8 cellular contexts compared by ENCODE assay signal in genomic region chr1:54153548-54154439, GRCh38. TPM values are rescaled to one million over a fixed set of nuclear protein-coding genes. Genes with fewer than 3 reads are reported as not detected.
DNase-seq lines count a peak whose midpoint lies in the region; ATAC-seq, FAIRE-seq and TF ChIP-seq lines count a peak whose summit lies in the region.

No MANE protein-coding gene starts in this region.

- H3K36me3 ChIP-seq in IMR-90 (ENCODE audit: control insufficient read depth, insufficient read depth, low read length) (no peaks in the 10 kb centered on the region), WERI-Rb-1 (no peaks in the 10 kb centered on the region), thyroid gland (no peaks in the 10 kb centered on the region)

- in situ Hi-C loops in IMR-90 (cut with MboI; ENCODE audit: low sequenced_read_pairs): no loop called here

- DNase-seq in IMR-90: peak; percentile 65
- DNase-seq in WERI-Rb-1: peak; percentile 59
- DNase-seq in iPS-NIHi11 (ENCODE audit: low spot score): peak; percentile 74
- DNase-seq in thyroid gland: peak; percentile 61 to 71
- DNase-seq in GM10266 (ENCODE audit: extremely low spot score): no peak
- no peak for DNase-seq in frontal cortex (ENCODE audit: low spot score in 2 of 2)
- DNase-seq in SHP77 treated with DMSO at 0.1 percent for 48 hours (lab: John Stamatoyannopoulos, UW): no peak

- TF ChIP-seq RAD21 in IMR-90 (IDR thresholded peaks at IDR 0.05; ENCODE audit: low read length): no peak

- H3K56ac ChIP-seq in IMR-90 (ENCODE audit: extremely low read depth, insufficient read depth, low read length): no peak overlapping the region

- H2BK20ac ChIP-seq in IMR-90 (ENCODE audit: low read depth, low read length): no peak overlapping the region

- H3K27me3 ChIP-seq in IMR-90 (ENCODE audit: control insufficient read depth, insufficient read depth, low read length) (peaks cover 2% of the 10 kb centered on the region; the same call in 1 of the 2 replicates), WERI-Rb-1 (ENCODE audit: insufficient read depth, low read depth, severe bottlenecking) (no peaks in the 10 kb centered on the region), thyroid gland (no peaks in the 10 kb centered on the region)

- no peak overlapping the region for H2BK120ac ChIP-seq in IMR-90 (ENCODE audit: low read depth, low read length)

- H2AK9ac ChIP-seq in IMR-90 (replicated peaks; ENCODE audit: low read depth, low read length, poor library complexity): peak overlapping the region; percentile 60

- H3K27ac ChIP-seq in IMR-90 (ENCODE audit: insufficient read depth, low read length) (no peak overlapping the region), WERI-Rb-1 (no peak overlapping the region), thyroid gland (no peak overlapping the region)

- peak overlapping the region; percentile 73 for H2AFZ ChIP-seq in IMR-90 (replicated peaks; ENCODE audit: low read length, poor library complexity)

- no peak overlapping the region for H3K4me2 ChIP-seq in IMR-90 (ENCODE audit: low read depth, low read length)

- TF ChIP-seq POLR2A in IMR-90 (IDR thresholded peaks at IDR 0.05; ENCODE audit: low read depth, low read length): no peak
- no peak for TF ChIP-seq POLR2A in thyroid gland (IDR thresholded peaks at IDR 0.05)

- H2BK5ac ChIP-seq in IMR-90 (ENCODE audit: low read depth, low read length, poor library complexity, severe bottlenecking): no peak overlapping the region

- no TSS peak for BruUV-seq in IMR-90 (replicated peaks; lab: Mats Ljungman, UMichigan)

- no peaks in the 10 kb centered on the region for H3K79me1 ChIP-seq in IMR-90 (ENCODE audit: low read depth in 1 of 2, low read length in 2 of 2)

- H3K9me1 ChIP-seq in IMR-90 (ENCODE audit: insufficient read depth, low read length): peaks cover 6% of the 10 kb centered on the region; the same call in 1 of the 2 replicates

- intact Hi-C loops in IMR-90 (cut with micrococcal nuclease) (no loop called here), thyroid gland (cut with DNase I) (no loop called here)

- FAIRE-seq in frontal cortex (lab: Jason Lieb, UNC): no peak

- H3K9me3 ChIP-seq in IMR-90 (ENCODE audit: control insufficient read depth, insufficient read depth, low read length) (no peaks in the 10 kb centered on the region), WERI-Rb-1 (ENCODE audit: severe bottlenecking) (no peaks in the 10 kb centered on the region), thyroid gland (no peaks in the 10 kb centered on the region)

- H3K18ac ChIP-seq in IMR-90 (ENCODE audit: low read depth, low read length): no peak overlapping the region

- no peak overlapping the region for H3K4ac ChIP-seq in IMR-90 (ENCODE audit: low read depth, low read length)

- dilution Hi-C loops in IMR-90 (cut with HindIII; ENCODE audit: low sequenced_read_pairs, unreplicated experiment): no loop called here

- H3K14ac ChIP-seq in IMR-90 (replicated peaks; ENCODE audit: low read depth, low read length): no peak overlapping the region

- no peak overlapping the region for H2AK5ac ChIP-seq in IMR-90 (ENCODE audit: low read depth, low read length)

- CTCF ChIA-PET in IMR-90 (lab: Yijun Ruan, JAX): no interaction called here

- no peak overlapping the region for H4K8ac ChIP-seq in IMR-90 (ENCODE audit: low read depth in 2 of 2, low read length in 2 of 2)

- H3K4me1 ChIP-seq in IMR-90 (ENCODE audit: control insufficient read depth, insufficient read depth, low read length) (peaks cover 6% of the 10 kb centered on the region), thyroid gland (no peaks in the 10 kb centered on the region)

- no peak overlapping the region for H3K4me3 ChIP-seq in IMR-90 (ENCODE audit: insufficient read depth, low read depth, low read length)
- H3K4me3 ChIP-seq in WERI-Rb-1 (ENCODE audit: low read depth, low read length): no peak overlapping the region
- no peak overlapping the region for H3K4me3 ChIP-seq in thyroid gland (replicated peaks in 1 of 3)

- H3K23ac ChIP-seq in IMR-90 (ENCODE audit: low read depth, low read length): no peak overlapping the region

- no peak overlapping the region for H2BK15ac ChIP-seq in IMR-90 (ENCODE audit: low read depth, low read length)

- ATAC-seq in IMR-90 (ENCODE audit: low read depth) (peak; percentile 90), GM18858 (IDR thresholded peaks at IDR 0.05; ENCODE audit: unreplicated experiment) (no peak)

- POLR2A ChIA-PET in IMR-90 (lab: Charles Lee; ENCODE audit: unreplicated experiment): no interaction called here

- no peak overlapping the region for H4K91ac ChIP-seq in IMR-90 (ENCODE audit: insufficient read depth, low read depth, low read length)

- no peaks in the 10 kb centered on the region for H4K20me1 ChIP-seq in IMR-90 (ENCODE audit: insufficient read depth, low read length)

- H4K5ac ChIP-seq in IMR-90 (ENCODE audit: low read depth, low read length): no peak overlapping the region

- TF ChIP-seq CTCF in IMR-90 (conservative IDR thresholded peaks at IDR 0.05; ENCODE audit: low read depth, low read length): no peak
- no peak for TF ChIP-seq CTCF in WERI-Rb-1 (IDR thresholded peaks at IDR 0.05; ENCODE audit: low read depth, low read length)
- no peak for TF ChIP-seq CTCF in thyroid gland (IDR thresholded peaks at IDR 0.05)
- TF ChIP-seq CTCF in GM10266 (IDR thresholded peaks at IDR 0.05; ENCODE audit: control insufficient read depth, insufficient read depth, low read depth, missing control alignments): no peak

- 55% methylated on average over 10 of the region's 19 CpGs; no CpG with 5 or more reads in 1 of the 2 experiments for whole genome bisulfite sequencing in IMR-90 (ENCODE audit: extremely low coverage in 2 of 2, insufficient read length in 1 of 2), 2 experiments
- 53 to 59% methylated on average over 19 of the region's 19 CpGs for WGBS in thyroid gland, 2 donors

- no peak overlapping the region for H3K9ac ChIP-seq in IMR-90 (ENCODE audit: low read depth, low read length)

TF ChIP-seq in IMR-90, 13 proteins besides CTCF, POLR2A, EP300 and RAD21:
- TF ChIP-seq CHD1 (IDR thresholded peaks at IDR 0.05; ENCODE audit: low read depth, low read length) (no peak), CEBPB (IDR thresholded peaks at IDR 0.05; ENCODE audit: low read depth, low read length) (peak; percentile 98)
TF ChIP-seq in IMR-90: peak in this region for 1.

RNA-seq across cellular contexts. Expression of gene CDCP2, which starts 1.0 kb away (rescaled TPM):
- total RNA-seq in IMR-90 (2012; rRNA removed): not detected in 2 replicates
- polyA plus RNA-seq in IMR-90 (2012; rRNA removed): not detected in 2 replicates
- polyA plus RNA-seq in IMR-90 (2012; cell fraction: cytosol; rRNA removed): not detected in 2 replicates
- polyA plus RNA-seq in IMR-90 (2012; cell fraction: nucleus; rRNA removed; ENCODE audit: low replicate concordance): not detected in 2 replicates
- under 1 TPM in 1 of 4 donors, not detected in 3; 0.45 TPM for total RNA-seq in thyroid gland
- not detected for total RNA-seq in frontal cortex

RNA-seq across cellular contexts. Expression of gene CYB5RL, which starts 46.0 kb away (rescaled TPM):
- total RNA-seq in IMR-90 (2012; rRNA removed) (3.3 and 3.8 TPM in 2 replicates), thyroid gland (1 to 10 TPM; 3.7 to 6.2 (median 5.2) TPM), frontal cortex (4.5 TPM)
- polyA plus RNA-seq in IMR-90 (2012; rRNA removed): 4.1 and 4.3 TPM in 2 replicates
- polyA plus RNA-seq in IMR-90 (2012; cell fraction: cytosol; rRNA removed): 2.4 and 3.3 TPM in 2 replicates
- 4.6 and 5.1 TPM in 2 replicates for polyA plus RNA-seq in IMR-90 (2012; cell fraction: nucleus; rRNA removed; ENCODE audit: low replicate concordance)

RNA-seq across cellular contexts. Expression of gene MRPL37, which starts 46.2 kb away (rescaled TPM):
- total RNA-seq in IMR-90 (2012; rRNA removed) (111 and 132 TPM in 2 replicates), thyroid gland (10 to 100 TPM; 29.8 to 71.3 (median 48.0) TPM), frontal cortex (29.3 TPM)
- polyA plus RNA-seq in IMR-90 (2012; rRNA removed): 36.5 and 42.8 TPM in 2 replicates
- polyA plus RNA-seq in IMR-90 (2012; cell fraction: cytosol; rRNA removed): 26.3 and 29.0 TPM in 2 replicates
- 9.5 and 10.4 TPM in 2 replicates for polyA plus RNA-seq in IMR-90 (2012; cell fraction: nucleus; rRNA removed; ENCODE audit: low replicate concordance)

Comparison
In these comparisons a context has a peak if more than half of its experiments do, and no peak if none do; other contexts are left out.
1. DNase-seq: peak in IMR-90 (single experiment), WERI-Rb-1 (single experiment), iPS-NIHi11 (single experiment) and thyroid gland (2 of 2); none in GM10266 (single experiment), frontal cortex (0 of 2) and SHP77 treated with DMSO at 0.1 percent for 48 hours (single experiment).